ENCODE assay signal across 17 cellular contexts in genomic region chr10:35554461-35555056, GRCh38. TPM values are rescaled to one million over a fixed set of nuclear protein-coding genes. Genes with fewer than 3 reads are reported as not detected.
DNase-seq lines count a peak whose midpoint lies in the region; ATAC-seq lines count a peak whose summit lies in the region.
"Had no signal": no experiment of that assay in that cellular context is flagged by ENCODE, and none has a peak within 500 bp of the region (broad histone marks: within the 10 kb centered on the region; RNA-seq: fewer than 3 reads in every experiment).

No MANE protein-coding gene starts in this region.

- no peak overlapping the region for H3K4me3 ChIP-seq in Karpas-422 (ENCODE audit: low read length)
- H3K4me3 ChIP-seq: mucosa of descending colon, thoracic aorta had no signal

- no peaks in the 10 kb centered on the region for H3K79me2 ChIP-seq in Karpas-422 (ENCODE audit: low read length)

- CTCF ChIA-PET in activated naive CD4-positive, alpha-beta T cell treated with anti-CD3 and anti-CD28 coated beads, Interleukin-2, amount 10 ng/mL, durations not matched to agents 7 days and 5 days (lab: Charles Lee) = interaction anchor here (1.4 kb wide), 1 partner anchor 12 kb away, joined by 4 read pairs; no protein-coding TSS in a partner anchor

- H3K4me3 Mint-ChIP-seq in activated naive CD4-positive, alpha-beta T cell treated with anti-CD3 and anti-CD28 coated beads, Interleukin-2, amount 10 ng/mL, durations not matched to agents 7 days and 5 days = no peak overlapping the region

- 0 out of 2 replicates have a peak overlapping the region, but pooled peaks have one; percentile 14 for H2AFZ ChIP-seq in Karpas-422 (ENCODE audit: low read length)

- H3K9ac ChIP-seq in Karpas-422 (ENCODE audit: low read length) = 0 out of 2 replicates have a peak overlapping the region, but pooled peaks have one; percentile 12

- no peaks in the 10 kb centered on the region for H3K27me3 ChIP-seq in Karpas-422 (ENCODE audit: low read length)

- no peaks in the 10 kb centered on the region for H3K9me3 ChIP-seq in Karpas-422 (ENCODE audit: low read length)
- H3K9me3 ChIP-seq: mucosa of descending colon, thoracic aorta had no signal

- no peaks in the 10 kb centered on the region for H4K20me1 ChIP-seq in Karpas-422 (ENCODE audit: insufficient read depth, low read depth, low read length)

- DNase-seq in activated naive CD4-positive, alpha-beta T cell treated with anti-CD3 and anti-CD28 coated beads, Interleukin-2, amount 10 ng/mL, durations not matched to agents 7 days and 5 days = no peak
- DNase-seq in activated naive CD4-positive, alpha-beta T cell treated with anti-CD3 and anti-CD28 coated beads, Interleukin-2, amount 50 U/mL, for 16 hours = no peak
- DNase-seq in Karpas-422 (peak; percentile 44), DMS53 (lab: John Stamatoyannopoulos, UW) (no peak), DMS153 treated with DMSO at 0.1 percent for 48 hours (lab: John Stamatoyannopoulos, UW; ENCODE audit: unreplicated experiment) (no peak), D341Med (ENCODE audit: low spot score) (no peak), NCI-H128 (lab: John Stamatoyannopoulos, UW; ENCODE audit: unreplicated experiment) (no peak)
- DNase-seq: activated gamma-delta T cell, cerebellar nuclear complex, H7, mucosa of descending colon, NCI-H1105 treated with DMSO at 0.1 percent for 48 hours, NCI-H69 had no signal

- H3K4me1 Mint-ChIP-seq in activated naive CD4-positive, alpha-beta T cell treated with anti-CD3 and anti-CD28 coated beads, Interleukin-2, amount 10 ng/mL, durations not matched to agents 7 days and 5 days = no peaks in the 10 kb centered on the region

- no peaks in the 10 kb centered on the region for H3K36me3 ChIP-seq in Karpas-422 (ENCODE audit: insufficient read depth, low read length)

- H3K9me3 Mint-ChIP-seq in activated naive CD4-positive, alpha-beta T cell treated with anti-CD3 and anti-CD28 coated beads, Interleukin-2, amount 10 ng/mL, durations not matched to agents 7 days and 5 days = no peaks in the 10 kb centered on the region

- H3K36me3 Mint-ChIP-seq in activated naive CD4-positive, alpha-beta T cell treated with anti-CD3 and anti-CD28 coated beads, Interleukin-2, amount 10 ng/mL, durations not matched to agents 7 days and 5 days = peaks cover 14% of the 10 kb centered on the region

- no peaks in the 10 kb centered on the region for H3K27me3 Mint-ChIP-seq in activated naive CD4-positive, alpha-beta T cell treated with anti-CD3 and anti-CD28 coated beads, Interleukin-2, amount 10 ng/mL, durations not matched to agents 7 days and 5 days

- H3K4me1 ChIP-seq in Karpas-422 (ENCODE audit: low read length) = peaks cover 19% of the 10 kb centered on the region

- peak overlapping the region; percentile 50 for H3K27ac Mint-ChIP-seq in activated naive CD4-positive, alpha-beta T cell treated with anti-CD3 and anti-CD28 coated beads, Interleukin-2, amount 10 ng/mL, durations not matched to agents 7 days and 5 days

- ATAC-seq in HG02642 (IDR thresholded peaks at IDR 0.05; ENCODE audit: poor library complexity, unreplicated experiment) = peak; percentile 63
- ATAC-seq: mucosa of descending colon had no signal

- H3K4me2 ChIP-seq in Karpas-422 (ENCODE audit: low read depth, low read length, poor library complexity, severe bottlenecking) = peak overlapping the region; percentile 38

- H3K27ac ChIP-seq in Karpas-422 (ENCODE audit: low read length) = peak overlapping the region; percentile 19; the same call in 1 of the 2 replicates
- H3K27ac ChIP-seq: thoracic aorta had no signal

- H3K9me2 ChIP-seq in Karpas-422 (replicated peaks; ENCODE audit: insufficient read depth, low read length) = no peaks in the 10 kb centered on the region

RNA-seq across cellular contexts. Expression of gene GJD4, which starts 50.6 kb away (rescaled TPM):
- not detected in 2 replicates for total RNA-seq in Karpas-422 (2014; rRNA removed; shearing (Covaris generic); ENCODE audit: low replicate concordance)
- total RNA-seq: A673, H7, mucosa of descending colon, pulmonary artery endothelial cell, thoracic aorta had no signal
